ENCODE assay signal across 15 cellular contexts in the genomic region with DNA sequence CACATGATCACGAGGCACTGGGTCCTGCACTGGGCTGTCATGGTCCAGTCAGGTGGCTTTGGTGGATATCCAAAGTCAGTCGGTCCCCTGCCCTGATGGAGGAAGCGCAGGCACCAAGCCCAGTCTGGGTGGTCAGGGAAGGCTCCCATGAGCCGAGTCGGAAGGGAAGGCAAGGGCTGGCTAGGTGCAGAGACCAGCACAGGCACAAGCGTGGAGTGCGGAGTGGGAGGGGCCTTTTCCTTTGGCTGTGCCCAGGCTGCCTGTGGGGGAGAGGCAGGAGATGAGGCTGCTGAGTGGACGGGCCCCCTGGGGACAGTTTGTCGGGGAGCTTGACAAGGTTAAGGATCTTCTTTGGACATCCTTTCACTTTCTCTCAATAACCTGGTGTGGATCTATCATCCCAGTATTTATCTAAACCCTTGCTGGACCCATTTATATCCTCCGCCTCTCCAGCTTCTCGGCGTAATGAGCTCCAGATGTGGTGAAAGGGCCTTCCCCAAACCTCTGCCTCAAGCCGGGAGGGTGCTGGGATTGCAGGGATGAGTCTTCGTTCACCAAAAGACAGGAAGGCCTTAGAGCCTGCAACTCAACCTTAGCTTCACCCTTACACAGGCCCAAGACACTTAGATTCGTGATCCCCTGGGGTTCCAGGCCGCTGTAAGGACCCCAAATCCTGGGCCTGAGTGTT. TPM values are rescaled to one million over a fixed set of nuclear protein-coding genes. Genes with fewer than 3 reads are reported as not detected.
DNase-seq lines count a peak whose midpoint lies in the region; ATAC-seq, FAIRE-seq and TF ChIP-seq lines count a peak whose summit lies in the region.
"Had no signal": no experiment of that assay in that cellular context is flagged by ENCODE, and none has a peak within 500 bp of the region (broad histone marks: within the 10 kb centered on the region; RNA-seq: fewer than 3 reads in every experiment).

No MANE protein-coding gene starts in this region.

- SMC1A ChIA-PET in GM12878 (lab: Charles Lee; ENCODE audit: uncharacterized antibody, unreplicated experiment) = interaction anchor here (0.9 kb wide), 1 partner anchor 48 kb away, joined by 3 read pairs; no protein-coding TSS in a partner anchor

- no peaks in the 10 kb centered on the region for H3K9me2 ChIP-seq in GM23248 (ENCODE audit: insufficient read depth)

- TF ChIP-seq EP300 in GM12878 (IDR thresholded peaks at IDR 0.05; ENCODE audit: borderline replicate concordance in 1 of 2, control insufficient read depth in 1 of 2, low read depth in 2 of 2, low read length in 2 of 2) = no peak

- H3K36me3 ChIP-seq in GM23248 (ENCODE audit: low read depth) (no peaks in the 10 kb centered on the region), GM12878 (ENCODE audit: control insufficient read depth in 2 of 2, insufficient read depth in 2 of 2, low read length in 1 of 2) (no peaks in the 10 kb centered on the region), tibial artery (no peaks in the 10 kb centered on the region)
- H3K36me3 ChIP-seq: spleen, suprapubic skin had no signal

- peaks cover 31% of the 10 kb centered on the region for H3F3A ChIP-seq in GM23248 (ENCODE audit: insufficient read depth)

- in situ Hi-C loops in GM23248 (cut with MboI) = no loop called here
- in situ Hi-C loops in GM12878 (cut with MboI) = no loop called here

- TF ChIP-seq POLR2A in GM12878 (IDR thresholded peaks at IDR 0.05; ENCODE audit: low read depth, low read length) = no peak

- H3K9me3 ChIP-seq in GM23248 (ENCODE audit: low read depth) (no peaks in the 10 kb centered on the region), GM12878 (replicated peaks; ENCODE audit: control insufficient read depth, insufficient read depth, low read length) (no peaks in the 10 kb centered on the region), tibial artery (no peaks in the 10 kb centered on the region)
- H3K9me3 ChIP-seq: spleen, suprapubic skin had no signal

- H3K4me2 ChIP-seq in GM23248 (ENCODE audit: unreplicated experiment) (peak overlapping the region; percentile 67), GM12878 (ENCODE audit: control insufficient read depth, insufficient read depth) (peak overlapping the region; percentile 63; the same call in 1 of the 2 replicates)
- H3K4me2 ChIP-seq: hepatocyte had no signal

- H3K27ac ChIP-seq in GM23248 (peak overlapping the region; percentile 77), GM12878 (ENCODE audit: control insufficient read depth, insufficient read depth) (peak overlapping the region; percentile 72), tibial artery (peak overlapping the region in 1 of 2 donors; percentile 33)
- H3K27ac ChIP-seq: hepatocyte, spleen, suprapubic skin had no signal

- RAD21 ChIA-PET in GM12878 (lab: Charles Lee; ENCODE audit: unreplicated experiment) = no interaction called here

- no peak for TF ChIP-seq RAD21 in GM12878 (IDR thresholded peaks at IDR 0.05; ENCODE audit: insufficient read depth, low read depth, low read length)

- H3K4me1 ChIP-seq in GM23248 (ENCODE audit: insufficient read depth) = peaks cover 33% of the 10 kb centered on the region
- peaks cover 35% of the 10 kb centered on the region for H3K4me1 ChIP-seq in GM12878 (ENCODE audit: control insufficient read depth, insufficient read depth, low read length)
- H3K4me1 ChIP-seq in tibial artery = peaks cover 0 to 13% (median 4%) of the 10 kb centered on the region in 4 donors

- 11 to 14% methylated on average over 16 of the region's 16 CpGs for WGBS in GM23248 (ENCODE audit: low coverage in 1 of 2, low lambda C conversion rate in 2 of 2, missing lambda C conversion rate in 2 of 2), 2 experiments
- 74% methylated on average over 16 of the region's 16 CpGs for WGBS in GM12878 (ENCODE audit: insufficient coverage, insufficient replicate concordance, low lambda C conversion rate, missing lambda C conversion rate)

- no TSS peak for BruUV-seq in GM12878 (replicated peaks; lab: Mats Ljungman, UMichigan)

- H3K4me3 ChIP-seq in GM23248 (peak overlapping the region; percentile 28; the same call in 1 of the 2 replicates), GM12878 (no peak overlapping the region), tibial artery (no peak overlapping the region)
- H3K4me3 ChIP-seq: hepatocyte, spleen, suprapubic skin had no signal

- CTCF ChIA-PET in GM12878 (lab: Yijun Ruan, JAX) = interaction anchor here (0.7 to 1.0 kb wide), 2 partner anchors 10 to 193 kb away, joined by 3 read pairs; no protein-coding TSS in a partner anchor

- POLR2A ChIA-PET in GM12878 (lab: Charles Lee) = no interaction called here

- H2AFZ ChIP-seq in GM23248 (peak overlapping the region; percentile 93), GM12878 (ENCODE audit: control insufficient read depth, low read depth, low read length) (peak overlapping the region; percentile 76)
- H2AFZ ChIP-seq: hepatocyte had no signal

- no peaks in the 10 kb centered on the region for H4K20me1 ChIP-seq in GM23248 (ENCODE audit: insufficient read depth)
- no peaks in the 10 kb centered on the region for H4K20me1 ChIP-seq in GM12878 (ENCODE audit: control insufficient read depth, insufficient read depth)

- FAIRE-seq in GM12878 (lab: Jason Lieb, UNC) = no peak
- FAIRE-seq: D721Med had no signal

- no peaks in the 10 kb centered on the region for H3K79me2 ChIP-seq in GM23248 (ENCODE audit: insufficient read depth)
- H3K79me2 ChIP-seq in GM12878 (ENCODE audit: control insufficient read depth, insufficient read depth, low read length) = no peaks in the 10 kb centered on the region

- H3K9ac ChIP-seq in GM23248 (peak overlapping the region; percentile 76), GM12878 (ENCODE audit: control insufficient read depth, insufficient read depth, low read length) (peak overlapping the region; percentile 22; the same call in 1 of the 2 replicates)

- H3K27me3 ChIP-seq in GM23248 (replicated peaks; ENCODE audit: insufficient read depth) (no peaks in the 10 kb centered on the region), GM12878 (replicated peaks in 1 of 2; ENCODE audit: control insufficient read depth in 2 of 2, insufficient read depth in 2 of 2, low read length in 1 of 2) (no peaks in the 10 kb centered on the region), tibial artery (no peaks in the 10 kb centered on the region)
- H3K27me3 ChIP-seq: hepatocyte, suprapubic skin had no signal

- no peak for ATAC-seq in GM12878
- ATAC-seq in left ventricle myocardium superior = peak; percentile 55
- ATAC-seq in GM21737 (IDR thresholded peaks at IDR 0.05; ENCODE audit: unreplicated experiment) = no peak

- DNase-seq in GM23248 (peak; percentile 88), GM12878 (ENCODE audit: low read depth, low spot score) (no peak), left ventricle myocardium superior (peak; percentile 48), tibial artery (peak; percentile 64 to 75), activated gamma-delta T cell (lab: John Stamatoyannopoulos, UW) (no peak), iPS-NIHi7 (ENCODE audit: extremely low spot score) (no peak), DMS114 treated with DMSO at 0.1 percent for 48 hours (lab: John Stamatoyannopoulos, UW; ENCODE audit: unreplicated experiment) (no peak)
- DNase-seq: activated T-cell treated with anti-CD3 and anti-CD28 coated beads, Interleukin-2, amount 50 U/mL, for 24 hours; amygdala; effector CD8-positive, alpha-beta T cell; spleen had no signal

- TF ChIP-seq CTCF in GM12878 (IDR thresholded peaks at IDR 0.05 in 2 of 3, conservative IDR thresholded peaks at IDR 0.05 in 1 of 3; ENCODE audit: control insufficient read depth in 2 of 3, extremely low read depth in 1 of 3, insufficient read depth in 1 of 3, low read depth in 3 of 3, low read length in 3 of 3) (no peak), tibial artery (IDR thresholded peaks at IDR 0.05) (no peak)

- intact Hi-C loops in GM12878 (cut with micrococcal nuclease; ENCODE audit: unreplicated experiment) (no loop called here), left ventricle myocardium superior (cut with micrococcal nuclease) (no loop called here), tibial artery (cut with DNase I; ENCODE audit: low total_unique reads) (no loop called here)

TF ChIP-seq in GM12878, 131 proteins besides CTCF, POLR2A, EP300 and RAD21:
- no peak for TF ChIP-seq SP1 (IDR thresholded peaks at IDR 0.05; ENCODE audit: low read depth, low read length)
- no peak for TF ChIP-seq NFYA (IDR thresholded peaks at IDR 0.05; ENCODE audit: borderline replicate concordance, low read depth, low read length)
- no peak for TF ChIP-seq MEF2A (IDR thresholded peaks at IDR 0.05; ENCODE audit: insufficient read depth, low read depth, low read length)

RNA-seq across cellular contexts. Expression of a gene that starts 42.9 kb away (rescaled TPM):
- 5.1 and 9.0 TPM in 2 replicates for total RNA-seq in GM23248 (2014; rRNA removed; shearing (Covaris generic))
- polyA plus RNA-seq in GM23248 (2016; fragmentation: Nextera tagmentation; extraction: Ambion mirVana) = 1.0 and 2.0 TPM in 2 replicates
- 1.6 and 3.4 TPM in 2 replicates for total RNA-seq in GM12878 (2013; cell fraction: nucleolus; rRNA removed)
- 1.7 and 2.6 TPM in 2 replicates for total RNA-seq in GM12878 (2014; rRNA removed)
- total RNA-seq in GM12878 (2014; rRNA removed; fragmentation: Illumina TruSeq; extraction: Trizol) = 0.92 and 0.94 TPM in 2 replicates
- total RNA-seq in GM12878 (2021) = 2.0 and 3.3 TPM in 2 replicates
- 0.07 TPM for polyA plus RNA-seq in GM12878 (2011; ENCODE audit: low read depth)
- polyA plus RNA-seq in GM12878 (2011; rRNA removed) = 0.13 and 0.68 TPM in 2 replicates
- 0.73 and 0.84 TPM in 2 replicates for polyA plus RNA-seq in GM12878 (2011; cell fraction: cytosol; rRNA removed)
- 1.1 and 2.1 TPM in 2 replicates for polyA plus RNA-seq in GM12878 (2011; cell fraction: nucleus; rRNA removed)
- 0.22 and 0.46 TPM in 2 replicates for polyA plus RNA-seq in GM12878 (2012)
- 0.68 and 1.2 TPM in 2 replicates for polyA plus RNA-seq in GM12878 (2014; fragmentation: Illumina TruSeq; extraction: Trizol)
- under 1 TPM; 0.13 to 0.31 TPM for polyA plus RNA-seq in GM12878 (2014; fragmentation: Nextera tagmentation; extraction: Ambion mirVana)
- polyA plus RNA-seq in GM12878 (2014; rRNA removed) = 1.2 and 1.6 TPM in 2 replicates
- polyA plus RNA-seq in GM12878 (2016; fragmentation: Nextera tagmentation; extraction: Ambion mirVana) = under 1 TPM; 0.24 to 0.91 TPM
- 2.3 and 3.2 TPM in 2 replicates for polyA minus RNA-seq in GM12878 (2011; rRNA and poly(A)+ RNA removed)
- polyA minus RNA-seq in GM12878 (2011; cell fraction: cytosol; rRNA and poly(A)+ RNA removed) = 0.31 and 0.40 TPM in 2 replicates
- polyA minus RNA-seq in GM12878 (2011; cell fraction: nucleus; rRNA and poly(A)+ RNA removed) = 0.77 and 0.97 TPM in 2 replicates
- total RNA-seq in left ventricle myocardium superior = 2.4 TPM

Comparison
In these comparisons a context has a peak if more than half of its experiments do, and no peak if none do; other contexts are left out.
1. DNase-seq: peak in GM23248 (single experiment), left ventricle myocardium superior (single experiment) and tibial artery (2 of 2); none in GM12878 (single experiment), activated gamma-delta T cell (single experiment), iPS-NIHi7 (single experiment) and DMS114 treated with DMSO at 0.1 percent for 48 hours (single experiment).